22 cellular contexts compared by ENCODE assay signal in genomic region chr4:77153016-77153415, GRCh38. TPM values are rescaled to one million over a fixed set of nuclear protein-coding genes. Genes with fewer than 3 reads are reported as not detected.
DNase-seq lines count a peak whose midpoint lies in the region; ATAC-seq, FAIRE-seq and TF ChIP-seq lines count a peak whose summit lies in the region.
"Had no signal": no experiment of that assay in that cellular context is flagged by ENCODE, and none has a peak within 500 bp of the region (broad histone marks: within the 10 kb centered on the region; RNA-seq: fewer than 3 reads in every experiment).

No MANE protein-coding gene starts in this region.

- no peaks in the 10 kb centered on the region for H3K36me3 Mint-ChIP-seq in HFFc6 (ENCODE audit: low read depth)

- 63 to 66% (median 64%) methylated on average over 3 of the region's 3 CpGs for WGBS in small intestine, 3 donors

- H3K27ac ChIP-seq in C4-2B, result peak overlapping the region; percentile 67
- peak overlapping the region; percentile 96; the same call in 1 of the 2 replicates for H3K27ac ChIP-seq in VCaP
- H3K27ac ChIP-seq in small intestine (ENCODE audit: low read depth in 1 of 2, low read length in 1 of 2), result no peak overlapping the region
- H3K27ac ChIP-seq: heart left ventricle had no signal

- H3F3A ChIP-seq in Loucy (ENCODE audit: low read depth), result no peaks in the 10 kb centered on the region

- H3K27me3 Mint-ChIP-seq in HFFc6 (ENCODE audit: insufficient read depth), result peaks cover 3% of the 10 kb centered on the region

- peak; percentile 30 for DNase-seq in small intestine
- no peak for DNase-seq in NCI-H187 (lab: John Stamatoyannopoulos, UW)
- no peak for DNase-seq in HFFc6
- DNase-seq: activated naive CD4-positive, alpha-beta T cell treated with anti-CD3 and anti-CD28 coated beads, Interleukin-2, amount 50 U/mL, for 16 hours; amygdala; CD8-positive, alpha-beta memory T cell; effector memory CD4-positive, alpha-beta T cell; erythroblast; H7; heart left ventricle; left cardiac atrium; NCI-H1436; NCI-H2107; NCI-H446 had no signal

- H3K4me1 ChIP-seq in Loucy (ENCODE audit: insufficient read depth, low read length, poor library complexity, severe bottlenecking) (peaks cover 46% of the 10 kb centered on the region), small intestine (ENCODE audit: control insufficient read depth in 2 of 2, insufficient read depth in 1 of 2, low read depth in 1 of 2, low read length in 1 of 2) (no peaks in the 10 kb centered on the region)
- H3K4me1 ChIP-seq: breast epithelium had no signal

- H3K4me2 ChIP-seq in Loucy (ENCODE audit: low read depth, low read length, poor library complexity, severe bottlenecking), result no peak overlapping the region

- H3K4me3 Mint-ChIP-seq in HFFc6, result no peak overlapping the region
- H3K4me3 Mint-ChIP-seq: CD8-positive, alpha-beta memory T cell had no signal

- H3K9me3 Mint-ChIP-seq in HFFc6, result no peaks in the 10 kb centered on the region

- no peaks in the 10 kb centered on the region for H3K27me3 ChIP-seq in Loucy (ENCODE audit: insufficient read depth, low read length, poor library complexity, severe bottlenecking)
- no peaks in the 10 kb centered on the region for H3K27me3 ChIP-seq in small intestine (ENCODE audit: control insufficient read depth in 2 of 2, insufficient read depth in 2 of 2, low read length in 2 of 2)
- H3K27me3 ChIP-seq: breast epithelium, heart left ventricle had no signal

- H3K36me3 ChIP-seq in Loucy (ENCODE audit: insufficient read depth, low read length) (no peaks in the 10 kb centered on the region), small intestine (ENCODE audit: control insufficient read depth in 2 of 2, insufficient read depth in 2 of 2, low read length in 2 of 2) (no peaks in the 10 kb centered on the region)
- H3K36me3 ChIP-seq: breast epithelium, heart left ventricle had no signal

- peaks cover 18% of the 10 kb centered on the region for H3K4me1 Mint-ChIP-seq in HFFc6 (ENCODE audit: low read depth)

- H3K9me3 ChIP-seq in Loucy (ENCODE audit: insufficient read depth, low read depth, low read length) (no peaks in the 10 kb centered on the region), small intestine (ENCODE audit: control insufficient read depth, low read depth) (no peaks in the 10 kb centered on the region)
- H3K9me3 ChIP-seq: breast epithelium, heart left ventricle had no signal

- H3K9me2 ChIP-seq in Loucy (replicated peaks; ENCODE audit: low read depth, low read length), result no peaks in the 10 kb centered on the region

- H4K20me1 ChIP-seq in Loucy (ENCODE audit: insufficient read depth, low read length, poor library complexity, severe bottlenecking), result peaks cover 5% of the 10 kb centered on the region

- H3K79me2 ChIP-seq in Loucy (ENCODE audit: insufficient read depth, low read length), result peaks cover 14% of the 10 kb centered on the region

- no peak for FAIRE-seq in small intestine (lab: Jason Lieb, UNC)
- FAIRE-seq: colon, RCC 7860, urothelium cell line had no signal

- H2AFZ ChIP-seq in Loucy (ENCODE audit: low read length), result no peak overlapping the region

- no peak overlapping the region for H3K27ac Mint-ChIP-seq in HFFc6
- H3K27ac Mint-ChIP-seq: CD8-positive, alpha-beta memory T cell had no signal

- no peak for ATAC-seq in GM21737 (IDR thresholded peaks at IDR 0.05; ENCODE audit: unreplicated experiment)
- ATAC-seq: heart left ventricle, left cardiac atrium had no signal

- TF ChIP-seq CTCF in C4-2B (conservative IDR thresholded peaks at IDR 0.05), result no peak
- no peak for TF ChIP-seq CTCF in Loucy (conservative IDR thresholded peaks at IDR 0.05; ENCODE audit: low read length)
- no peak for TF ChIP-seq CTCF in VCaP (conservative IDR thresholded peaks at IDR 0.05)
- TF ChIP-seq CTCF in HFFc6 (IDR thresholded peaks at IDR 0.05), result no peak

- peak overlapping the region; percentile 97 for H3K9ac ChIP-seq in Loucy (ENCODE audit: low read depth, low read length, poor library complexity, severe bottlenecking)

- H3K4me3 ChIP-seq in Loucy (ENCODE audit: low read length, poor library complexity, severe bottlenecking) (no peak overlapping the region), small intestine (ENCODE audit: low read depth in 1 of 2, low read length in 2 of 2) (no peak overlapping the region)
- H3K4me3 ChIP-seq: breast epithelium, heart left ventricle had no signal

RNA-seq across cellular contexts. Expression of gene CCNG2, which starts 4.0 kb away (rescaled TPM):
- polyA plus RNA-seq in small intestine, result 10 to 100 TPM in 2 of 3 donors, 1 to 10 TPM in 1; 9.2 to 13.8 (median 10.3) TPM
- 10 to 100 TPM; 17.1 to 20.4 (median 19.2) TPM for total RNA-seq in HFFc6 (2021; fragmentation: NEBNext Ultra II Directional; extraction: Animal tissue kit (Norgen Biotek cat#: 25700))

Comparison
In these comparisons a context has a peak if more than half of its experiments do, and no peak if none do; other contexts are left out.
1. H3K27ac ChIP-seq: peak in C4-2B (single experiment) and VCaP (single experiment); none in small intestine (0 of 2).